ENCODE assay signal across 1 cellular context in the genomic region with DNA sequence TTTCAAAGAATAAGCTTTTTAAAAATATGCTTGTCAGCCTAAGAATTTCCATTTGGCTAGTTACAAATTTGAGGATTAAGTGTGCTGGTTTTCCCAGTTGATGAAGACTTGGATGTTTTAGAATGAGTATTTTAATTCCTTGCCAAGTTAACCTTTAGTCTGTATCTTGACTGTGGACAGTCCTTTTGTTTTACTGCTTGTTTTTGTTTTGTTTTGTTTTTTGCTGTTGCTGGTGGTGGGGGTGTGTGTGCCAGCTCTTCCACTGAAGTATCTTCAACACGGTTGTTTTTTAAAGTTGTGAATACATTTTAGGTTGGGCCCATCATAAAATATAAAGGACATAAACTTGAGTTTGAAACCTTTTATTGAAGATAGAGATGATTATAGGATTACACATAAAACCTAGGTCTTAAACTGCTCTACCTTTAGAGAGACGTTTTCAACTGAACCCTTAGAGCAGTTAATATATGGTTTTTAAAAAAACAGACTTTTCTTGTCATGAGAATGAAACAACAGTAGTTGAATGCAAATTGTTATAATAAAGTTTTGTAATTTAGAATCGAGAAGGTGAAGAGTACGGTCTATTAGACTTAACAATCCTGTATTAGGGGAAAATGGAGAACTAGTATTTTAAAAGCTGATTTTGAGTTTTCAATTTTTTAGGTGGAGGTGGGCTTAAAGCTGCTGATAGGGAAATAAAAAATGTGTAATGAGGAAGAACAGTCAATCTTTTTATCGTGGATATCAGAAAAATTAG.
TF ChIP-seq lines count a peak whose summit lies in the region.

No MANE protein-coding gene starts in this region.

TF ChIP-seq in WTC11, 78 proteins besides CTCF, POLR2A, EP300 and RAD21 (continued from another document):
- TF ChIP-seq E2F4 (CRISPR knock-in tag; IDR thresholded peaks at IDR 0.05; ENCODE audit: borderline replicate concordance, low read depth): no peak
- TF ChIP-seq FOXJ3 (CRISPR knock-in tag; IDR thresholded peaks at IDR 0.05; ENCODE audit: borderline replicate concordance): no peak
- no peak for TF ChIP-seq MAX (CRISPR knock-in tag; IDR thresholded peaks at IDR 0.05)
- no peak for TF ChIP-seq RELA (CRISPR knock-in tag; IDR thresholded peaks at IDR 0.05; ENCODE audit: borderline replicate concordance)
- no peak for TF ChIP-seq SP1 (CRISPR knock-in tag; conservative IDR thresholded peaks at IDR 0.05)
- TF ChIP-seq USF2 (CRISPR knock-in tag; IDR thresholded peaks at IDR 0.05): no peak
